ENCODE assay signal across 8 cellular contexts in genomic region chr2:109794074-109794737, GRCh38. TPM values are rescaled to one million over a fixed set of nuclear protein-coding genes. Genes with fewer than 3 reads are reported as not detected.
DNase-seq lines count a peak whose midpoint lies in the region; ATAC-seq and TF ChIP-seq lines count a peak whose summit lies in the region.
"Not testable (repeated sequence)": the region's sequence is repeated elsewhere in the genome, so short reads cannot be mapped to it uniquely, and the experiment has no call there.

RGPD5 (plus strand) TSS chr2:109794305; CDS start chr2:109794466, 161 bp downstream.

- not testable (repeated sequence) for H3K27me3 Mint-ChIP-seq in central memory CD8-positive, alpha-beta T cell

- H3K4me1 Mint-ChIP-seq in central memory CD8-positive, alpha-beta T cell = not testable (repeated sequence)

- RAD21 ChIA-PET in HCT116 (lab: Charles Lee; ENCODE audit: low non-redundant PET in 1 of 2, low total read pairs in 2 of 2, uncharacterized antibody in 2 of 2, unreplicated experiment in 2 of 2) = not testable (repeated sequence)

- H3K9ac ChIP-seq in HCT116 (ENCODE audit: low read length) = not testable (repeated sequence)

- BruUV-seq in HCT116 (replicated peaks; lab: Mats Ljungman, UMichigan) = not testable (repeated sequence)

- not testable (repeated sequence) for H2AFZ ChIP-seq in HCT116 (ENCODE audit: low read depth, low read length, poor library complexity, severe bottlenecking)

- not testable (repeated sequence) for H3K79me2 ChIP-seq in HCT116 (ENCODE audit: insufficient read depth, low read length)

- not testable (repeated sequence) for H3K9me3 Mint-ChIP-seq in central memory CD8-positive, alpha-beta T cell

- CTCF ChIA-PET in HCT116 (lab: Charles Lee) = not testable (repeated sequence)

- H3K4me3 ChIP-seq in HCT116 (replicated peaks in 1 of 2; ENCODE audit: low read depth in 1 of 2, low read length in 2 of 2); right cardiac atrium (ENCODE audit: low read length); ovary; urinary bladder (ENCODE audit: low read depth, low read length): not testable (repeated sequence)

- TF ChIP-seq CTCF in HCT116 (IDR thresholded peaks at IDR 0.05 in 2 of 3, conservative IDR thresholded peaks at IDR 0.05 in 1 of 3; ENCODE audit: borderline replicate concordance in 1 of 3, insufficient read depth in 1 of 3, low read depth in 2 of 3, low read length in 2 of 3); ovary (IDR thresholded peaks at IDR 0.05): not testable (repeated sequence)

- not testable (repeated sequence) for H3K27ac ChIP-seq in HCT116 (ENCODE audit: low read depth, low read length); right cardiac atrium (ENCODE audit: low read length); ovary; urinary bladder (ENCODE audit: low read depth)

- H3K9me3 ChIP-seq in HCT116 (ENCODE audit: control insufficient read depth in 1 of 2, insufficient read depth in 1 of 2, low read depth in 1 of 2, low read length in 2 of 2); right cardiac atrium (ENCODE audit: control insufficient read depth, low read length); ovary: not testable (repeated sequence)

- H3K9me2 ChIP-seq in HCT116 (ENCODE audit: insufficient read depth) = not testable (repeated sequence)

- H3K4me2 ChIP-seq in HCT116 (ENCODE audit: low read length) = not testable (repeated sequence)

- TF ChIP-seq RAD21 in HCT116 (IDR thresholded peaks at IDR 0.05; ENCODE audit: low read depth) = not testable (repeated sequence)

- H3K4me3 Mint-ChIP-seq in central memory CD8-positive, alpha-beta T cell = not testable (repeated sequence)

- not testable (repeated sequence) for DNase-seq in HCT116 (ENCODE audit: low read depth, low spot score); central memory CD8-positive, alpha-beta T cell (ENCODE audit: low spot score in 2 of 2)
- DNase-seq in right cardiac atrium = peak in 1 of 3 donors; percentile 30
- DNase-seq in ovary = peak in 2 of 5 donors; percentile 7 to 25

- H3K36me3 ChIP-seq in HCT116 (ENCODE audit: control insufficient read depth in 1 of 2, insufficient read depth in 2 of 2, low read length in 2 of 2); ovary; urinary bladder (ENCODE audit: insufficient read depth): not testable (repeated sequence)

- not testable (repeated sequence) for H3K4me1 ChIP-seq in HCT116 (ENCODE audit: control insufficient read depth in 1 of 2, insufficient read depth in 2 of 2, low read length in 2 of 2); right cardiac atrium (ENCODE audit: control insufficient read depth, insufficient read depth, low read length); ovary (ENCODE audit: insufficient read depth); urinary bladder (ENCODE audit: insufficient read depth)

- 0% methylated on average over 12 of the region's 77 CpGs for WGBS in right cardiac atrium
- 18% methylated on average over 8 of the region's 77 CpGs; no CpG with 5 or more reads in 2 of the 3 donors for WGBS in ovary, 3 donors
- 2% methylated on average over 14 of the region's 77 CpGs for WGBS in urinary bladder

- H3K27me3 ChIP-seq in HCT116 (ENCODE audit: insufficient read depth, low read length); right cardiac atrium (ENCODE audit: control insufficient read depth, insufficient read depth); ovary: not testable (repeated sequence)

- TF ChIP-seq EP300 in ovary (IDR thresholded peaks at IDR 0.05) = not testable (repeated sequence)

- not testable (repeated sequence) for H4K20me1 ChIP-seq in HCT116 (ENCODE audit: insufficient read depth)

- peak; percentile 100 for ATAC-seq in GM19035 (IDR thresholded peaks at IDR 0.05; ENCODE audit: unreplicated experiment)
- ATAC-seq in HCT116 = peak; percentile 97
- peak; percentile 99 for ATAC-seq in HG03175 (IDR thresholded peaks at IDR 0.05; ENCODE audit: unreplicated experiment)
- peak; percentile 100 for ATAC-seq in central memory CD8-positive, alpha-beta T cell (replicated peaks; ENCODE audit: extremely low read depth, poor library complexity, severe bottlenecking)
- ATAC-seq in right cardiac atrium = peak; percentile 99

- TF ChIP-seq POLR2A in HCT116 (IDR thresholded peaks at IDR 0.05; ENCODE audit: borderline replicate concordance, extremely low read depth, insufficient read depth, insufficient read length); ovary (IDR thresholded peaks at IDR 0.05): not testable (repeated sequence)

- not testable (repeated sequence) for H3K27ac Mint-ChIP-seq in central memory CD8-positive, alpha-beta T cell (ENCODE audit: low read depth)

- POLR2A ChIA-PET in HCT116 (lab: Charles Lee) = not testable (repeated sequence)

- intact Hi-C loops in HCT116 (cut with micrococcal nuclease); T-helper 1 cell treated with Interleukin-12 subunit alpha and Interleukin-12 subunit beta and Interleukin-4 antibody, amounts not matched to agents 30 ng/mL and 1 ng/mL, for 36 hours (cut with micrococcal nuclease); right cardiac atrium (cut with DNase I); ovary (cut with DNase I): not testable (repeated sequence)

- not testable (repeated sequence) for H3K36me3 Mint-ChIP-seq in central memory CD8-positive, alpha-beta T cell (ENCODE audit: insufficient read depth)

RNA-seq across cellular contexts. Expression of gene RGPD5, which starts in this region (rescaled TPM):
- total RNA-seq in HCT116 (2021; ENCODE audit: unreplicated experiment) (39.1 TPM), right cardiac atrium (10 to 100 TPM; 27.9 to 48.3 (median 44.3) TPM), ovary (10 to 100 TPM; 18.0 to 87.0 (median 42.2) TPM), urinary bladder (125 TPM)
- 6.0 and 6.9 TPM in 2 replicates for polyA plus RNA-seq in HCT116 (2012)
- 22.7 and 30.4 TPM in 2 replicates for total RNA-seq in T-helper 1 cell treated with Interleukin-12 subunit alpha and Interleukin-12 subunit beta and Interleukin-4 antibody, amounts not matched to agents 30 ng/mL and 1 ng/mL, for 36 hours
- polyA plus RNA-seq in right cardiac atrium (8.9 TPM), ovary (10 to 100 TPM in 1 of 2 donors, 1 to 10 TPM in 1; 8.3 to 13.0 TPM), urinary bladder (11.2 TPM)
